ENCODE assay signal across 31 cellular contexts in genomic region chr3:74214286-74214685, GRCh38.
"Had no signal": no experiment of that assay in that cellular context is flagged by ENCODE, and none has a peak within 500 bp of the region (broad histone marks: within the 10 kb centered on the region; RNA-seq: fewer than 3 reads in every experiment).

No MANE protein-coding gene starts in this region.

- H3K27me3 ChIP-seq: heart left ventricle, pancreas, vagina had no signal

- H3K4me1 ChIP-seq: heart left ventricle, pancreas, prostate gland, vagina had no signal

- FAIRE-seq: pancreas, small intestine had no signal

- DNase-seq: activated CD4-positive, alpha-beta T cell treated with anti-CD3 and anti-CD28 coated beads for 1 hour; activated CD4-positive, alpha-beta T cell treated with anti-CD3 and anti-CD28 coated beads, Interleukin-2, amount 50 U/mL, for 1 hour; activated CD8-positive, alpha-beta T cell treated with anti-CD3 and anti-CD28 coated beads for 36 hours; activated naive CD8-positive, alpha-beta T cell treated with anti-CD3 and anti-CD28 coated beads, Interleukin-2, amount 50 U/mL, for 24 hours; activated T-cell treated with anti-CD3 and anti-CD28 coated beads, Interleukin-2, amount 50 U/mL, for 4 hours; amygdala; cerebellar nuclear complex; cortex of kidney; effector memory CD8-positive, alpha-beta T cell; erythroblast; heart left ventricle; hypothalamus; immature natural killer cell; midbrain; naive thymus-derived CD4-positive, alpha-beta T cell; pancreas; retina; small intestine; stimulated activated CD4-positive, alpha-beta T cell treated with anti-CD3 and anti-CD28 coated beads, Interleukin-4, amount 100 ng/mL, for 24 hours; T-helper 17 cell; T1000 had no signal

- H3K4me1 Mint-ChIP-seq: activated naive CD4-positive, alpha-beta T cell treated with anti-CD3 and anti-CD28 coated beads, Interleukin-2, amount 50 U/mL, for 24 hours; activated naive CD8-positive, alpha-beta T cell treated with anti-CD3 and anti-CD28 coated beads, Interleukin-2, amount 50 U/mL, for 24 hours; activated T-helper 17 cell treated with anti-CD3 and anti-CD28 coated beads, Interleukin-2, amount 50 U/mL, for 72 hours; immature natural killer cell; memory B cell; naive thymus-derived CD4-positive, alpha-beta T cell; stimulated activated effector memory CD8-positive, alpha-beta T cell treated with anti-CD3 and anti-CD28 coated beads, Interleukin-12 subunit alpha, Interleukin-12 subunit beta, amount 100 ng/mL, for 72 hours; T-helper 17 cell had no signal

- H3K9me3 ChIP-seq: heart left ventricle, prostate gland, thoracic aorta, vagina had no signal

- H3K4me3 ChIP-seq: heart left ventricle, pancreas, prostate gland, thoracic aorta, vagina had no signal

- H3K4me3 Mint-ChIP-seq: activated CD8-positive, alpha-beta T cell treated with anti-CD3 and anti-CD28 coated beads for 36 hours; activated naive CD4-positive, alpha-beta T cell treated with anti-CD3 and anti-CD28 coated beads, Interleukin-2, amount 50 U/mL, for 24 hours; activated naive CD8-positive, alpha-beta T cell treated with anti-CD3 and anti-CD28 coated beads, Interleukin-2, amount 50 U/mL, for 24 hours; activated T-cell treated with anti-CD3 and anti-CD28 coated beads, Interleukin-2, amount 50 U/mL, for 4 hours; activated T-helper 17 cell treated with anti-CD3 and anti-CD28 coated beads, Interleukin-2, amount 50 U/mL, for 72 hours; effector memory CD8-positive, alpha-beta T cell; immature natural killer cell; memory B cell; naive thymus-derived CD4-positive, alpha-beta T cell; stimulated activated effector memory CD8-positive, alpha-beta T cell treated with anti-CD3 and anti-CD28 coated beads, Interleukin-12 subunit alpha, Interleukin-12 subunit beta, amount 100 ng/mL, for 72 hours; stimulated activated naive CD8-positive, alpha-beta T cell treated with anti-CD3 and anti-CD28 coated beads, Interleukin-15, Interleukin-2, amounts not matched to agents 100 ng/mL and 50 ng/mL, for 24 hours; T-helper 17 cell; type B pancreatic cell had no signal

- H3K27me3 Mint-ChIP-seq: activated CD8-positive, alpha-beta T cell treated with anti-CD3 and anti-CD28 coated beads for 36 hours; activated naive CD4-positive, alpha-beta T cell treated with anti-CD3 and anti-CD28 coated beads, Interleukin-2, amount 50 U/mL, for 24 hours; activated naive CD8-positive, alpha-beta T cell treated with anti-CD3 and anti-CD28 coated beads, Interleukin-2, amount 50 U/mL, for 24 hours; activated T-helper 17 cell treated with anti-CD3 and anti-CD28 coated beads, Interleukin-2, amount 50 U/mL, for 72 hours; effector memory CD8-positive, alpha-beta T cell; memory B cell; naive thymus-derived CD4-positive, alpha-beta T cell; stimulated activated naive CD8-positive, alpha-beta T cell treated with anti-CD3 and anti-CD28 coated beads, Interleukin-15, Interleukin-2, amounts not matched to agents 100 ng/mL and 50 ng/mL, for 24 hours; T-helper 17 cell; type B pancreatic cell had no signal

- ATAC-seq: activated CD8-positive, alpha-beta T cell treated with anti-CD3 and anti-CD28 coated beads for 36 hours; activated naive CD8-positive, alpha-beta T cell treated with anti-CD3 and anti-CD28 coated beads, Interleukin-2, amount 50 U/mL, for 24 hours; activated T-cell treated with anti-CD3 and anti-CD28 coated beads, Interleukin-2, amount 50 U/mL, for 4 hours; activated T-helper 17 cell treated with anti-CD3 and anti-CD28 coated beads, Interleukin-2, amount 50 U/mL, for 72 hours; effector memory CD8-positive, alpha-beta T cell; heart left ventricle; naive thymus-derived CD4-positive, alpha-beta T cell; pancreas; sciatic nerve; stimulated activated effector memory CD8-positive, alpha-beta T cell treated with anti-CD3 and anti-CD28 coated beads, Interleukin-12 subunit alpha, Interleukin-12 subunit beta, amount 100 ng/mL, for 72 hours; T-helper 17 cell had no signal

- H3K36me3 ChIP-seq: heart left ventricle, pancreas, prostate gland, thoracic aorta, vagina had no signal

- H3K36me3 Mint-ChIP-seq: activated naive CD4-positive, alpha-beta T cell treated with anti-CD3 and anti-CD28 coated beads, Interleukin-2, amount 50 U/mL, for 24 hours; immature natural killer cell; memory B cell; naive thymus-derived CD4-positive, alpha-beta T cell; stimulated activated effector memory CD8-positive, alpha-beta T cell treated with anti-CD3 and anti-CD28 coated beads, Interleukin-12 subunit alpha, Interleukin-12 subunit beta, amount 100 ng/mL, for 72 hours; type B pancreatic cell had no signal

- H3K27ac Mint-ChIP-seq: activated CD8-positive, alpha-beta T cell treated with anti-CD3 and anti-CD28 coated beads for 36 hours; activated naive CD4-positive, alpha-beta T cell treated with anti-CD3 and anti-CD28 coated beads, Interleukin-2, amount 50 U/mL, for 24 hours; activated naive CD8-positive, alpha-beta T cell treated with anti-CD3 and anti-CD28 coated beads, Interleukin-2, amount 50 U/mL, for 24 hours; activated T-helper 17 cell treated with anti-CD3 and anti-CD28 coated beads, Interleukin-2, amount 50 U/mL, for 72 hours; effector memory CD8-positive, alpha-beta T cell; immature natural killer cell; memory B cell; naive thymus-derived CD4-positive, alpha-beta T cell; stimulated activated effector memory CD8-positive, alpha-beta T cell treated with anti-CD3 and anti-CD28 coated beads, Interleukin-12 subunit alpha, Interleukin-12 subunit beta, amount 100 ng/mL, for 72 hours; stimulated activated naive CD8-positive, alpha-beta T cell treated with anti-CD3 and anti-CD28 coated beads, Interleukin-15, Interleukin-2, amounts not matched to agents 100 ng/mL and 50 ng/mL, for 24 hours; T-helper 17 cell; type B pancreatic cell had no signal

- H3K27ac ChIP-seq: heart left ventricle, pancreas, prostate gland, thoracic aorta, vagina had no signal
